Comparison of ENCODE assay signal across 21 cellular contexts in genomic region chr5:68431181-68431580, GRCh38.
"Had no signal": no experiment of that assay in that cellular context is flagged by ENCODE, and none has a peak within 500 bp of the region (broad histone marks: within the 10 kb centered on the region; RNA-seq: fewer than 3 reads in every experiment).

No MANE protein-coding gene starts in this region.

- H3K4me3 Mint-ChIP-seq: activated CD4-positive, alpha-beta T cell treated with anti-CD3 and anti-CD28 coated beads, Interleukin-2, amount 10 ng/mL, durations not matched to agents 7 days and 5 days; activated CD8-positive, alpha-beta T cell treated with anti-CD3 and anti-CD28 coated beads for 36 hours; immature natural killer cell; natural killer cell; T-helper 2 cell treated with Interferon-gamma antibody and Interleukin-4, amounts not matched to agents 5 μg/mL and 100 μg/mL, for 36 hours had no signal

- H3K36me3 ChIP-seq: brain microvascular endothelial cell, right atrium auricular region, tibial nerve, WERI-Rb-1 had no signal

- H3K9me3 Mint-ChIP-seq: activated CD4-positive, alpha-beta T cell treated with anti-CD3 and anti-CD28 coated beads, Interleukin-2, amount 10 ng/mL, durations not matched to agents 7 days and 5 days; activated CD8-positive, alpha-beta T cell treated with anti-CD3 and anti-CD28 coated beads for 36 hours; immature natural killer cell; natural killer cell had no signal

- H3K9me3 ChIP-seq: right atrium auricular region, tibial nerve had no signal

- H3K4me3 ChIP-seq: right atrium auricular region, tibial nerve had no signal

- H3K27ac Mint-ChIP-seq: activated CD4-positive, alpha-beta T cell treated with anti-CD3 and anti-CD28 coated beads, Interleukin-2, amount 10 ng/mL, durations not matched to agents 7 days and 5 days; activated CD8-positive, alpha-beta T cell treated with anti-CD3 and anti-CD28 coated beads for 36 hours; activated naive CD4-positive, alpha-beta T cell treated with anti-CD3 and anti-CD28 coated beads, Interleukin-2, amount 50 U/mL, for 72 hours; immature natural killer cell; natural killer cell; progenitor cell of endocrine pancreas; T-helper 2 cell treated with Interferon-gamma antibody and Interleukin-4, amounts not matched to agents 5 μg/mL and 100 μg/mL, for 36 hours had no signal

- FAIRE-seq: urothelium cell line had no signal

- DNase-seq: activated CD4-positive, alpha-beta T cell treated with anti-CD3 and anti-CD28 coated beads, Interleukin-2, amount 10 ng/mL, durations not matched to agents 7 days and 5 days; activated CD4-positive, CD25-positive, alpha-beta regulatory T cell treated with anti-CD3 and anti-CD28 coated beads, Interleukin-2, amount 50 U/mL, for 72 hours; activated CD8-positive, alpha-beta T cell treated with anti-CD3 and anti-CD28 coated beads for 36 hours; amniotic stem cell; brain microvascular endothelial cell; central memory CD4-positive, alpha-beta T cell; effector memory CD4-positive, alpha-beta T cell; immature natural killer cell; left ventricle myocardium superior; midbrain; natural killer cell; stimulated activated CD4-positive, alpha-beta T cell treated with anti-CD3 and anti-CD28 coated beads, Interleukin-4, amount 100 ng/mL, for 24 hours; stimulated activated naive CD8-positive, alpha-beta T cell treated with anti-CD3 and anti-CD28 coated beads, Interleukin-15, Interleukin-2, amounts not matched to agents 100 U/mL and 50 U/mL, for 24 hours had no signal

- H3K27me3 Mint-ChIP-seq: activated CD8-positive, alpha-beta T cell treated with anti-CD3 and anti-CD28 coated beads for 36 hours had no signal

- H3K36me3 Mint-ChIP-seq: immature natural killer cell, natural killer cell had no signal

- H3K27ac ChIP-seq: brain microvascular endothelial cell, foreskin keratinocyte, right atrium auricular region, tibial nerve, WERI-Rb-1 had no signal

- H3K27me3 ChIP-seq: brain microvascular endothelial cell, foreskin keratinocyte, right atrium auricular region, tibial nerve had no signal
